In the genomic region with DNA sequence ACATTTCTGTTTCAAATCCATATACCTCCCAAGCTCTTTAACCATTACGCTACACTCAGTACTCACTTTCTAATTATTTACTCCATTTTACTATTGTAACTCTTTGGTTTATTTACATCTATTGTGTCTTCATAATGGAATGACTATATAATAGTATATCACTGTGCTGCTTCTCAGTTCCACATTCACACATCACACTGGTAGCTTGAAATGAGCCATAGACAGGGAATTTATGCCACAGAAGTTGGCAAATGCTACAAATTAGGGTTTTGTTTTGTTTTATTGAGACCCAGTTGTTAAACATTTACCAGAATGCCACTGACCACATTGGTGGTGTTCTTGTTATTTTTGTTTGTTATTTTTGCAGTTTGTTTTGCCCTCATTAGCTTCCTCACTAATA, we compare ENCODE assay signal across 25 cellular contexts.
"Had no signal": no experiment of that assay in that cellular context is flagged by ENCODE, and none has a peak within 500 bp of the region (broad histone marks: within the 10 kb centered on the region; RNA-seq: fewer than 3 reads in every experiment).

No MANE protein-coding gene starts in this region.

- ATAC-seq: activated CD4-positive, CD25-positive, alpha-beta regulatory T cell treated with anti-CD3 and anti-CD28 coated beads, Interleukin-2, amount 50 U/mL, for 24 hours; activated CD8-positive, alpha-beta T cell treated with anti-CD3 and anti-CD28 coated beads for 36 hours; activated T-cell treated with anti-CD3 and anti-CD28 coated beads, Interleukin-2, amount 50 U/mL, for 4 hours; activated T-helper 17 cell treated with anti-CD3 and anti-CD28 coated beads, Interleukin-2, amount 50 U/mL, for 72 hours; foreskin keratinocyte; gastrocnemius medialis; heart left ventricle had no signal

- DNase-seq: activated B cell treated with CpG ODN at 0.5 μM for 24 hours; activated CD4-positive, alpha-beta T cell treated with anti-CD3 and anti-CD28 coated beads for 48 hours; activated CD4-positive, alpha-beta T cell treated with anti-CD3 and anti-CD28 coated beads, Interleukin-2, amount 50 U/mL, for 1 hour; activated CD4-positive, alpha-beta T cell treated with anti-CD3 and anti-CD28 coated beads, Interleukin-2, amount 50 U/mL, for 48 hours; activated CD8-positive, alpha-beta memory T cell treated with anti-CD3 and anti-CD28 coated beads for 24 hours; activated CD8-positive, alpha-beta T cell treated with anti-CD3 and anti-CD28 coated beads for 36 hours; activated effector memory CD4-positive, alpha-beta T cell treated with Interleukin-2 at 50 U/mL for 16 hours; activated gamma-delta T cell treated with Interleukin-2 at 50 U/mL for 16 hours; activated naive CD4-positive, alpha-beta T cell treated with anti-CD3 and anti-CD28 coated beads, Interleukin-2, amount 50 U/mL, for 16 hours; activated naive CD4-positive, alpha-beta T cell treated with Interleukin-2 at 50 U/mL for 16 hours; activated T-cell treated with anti-CD3 and anti-CD28 coated beads, Interleukin-2, amount 50 U/mL, for 4 hours; amniotic stem cell; anterior cingulate cortex; brain microvascular endothelial cell; dorsolateral prefrontal cortex; effector memory CD4-positive, alpha-beta T cell; endodermal cell; foreskin keratinocyte; gastrocnemius medialis; glutamatergic neuron; heart left ventricle; T1000; WERI-Rb-1 had no signal
